In the genomic region with DNA sequence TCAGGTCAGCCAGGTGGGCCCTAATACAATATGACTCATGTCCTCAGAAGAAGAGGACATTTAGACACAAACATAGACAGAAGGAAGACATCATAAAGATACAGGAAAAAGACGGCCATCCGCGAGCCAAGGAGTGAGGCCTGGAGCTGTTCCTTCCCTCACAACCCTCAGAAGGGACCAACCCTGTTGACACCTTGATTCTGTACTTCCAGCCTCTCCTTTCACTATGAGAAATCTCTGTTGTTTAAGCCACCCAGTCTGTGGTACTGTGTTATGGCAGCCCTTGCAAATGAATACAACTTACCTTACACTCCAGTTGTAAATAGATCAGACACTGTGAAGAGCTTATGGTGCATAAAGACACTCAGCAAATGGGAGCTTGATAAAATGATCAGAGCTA, we compare ENCODE assay signal across 27 cellular contexts.
"Had no signal": no experiment of that assay in that cellular context is flagged by ENCODE, and none has a peak within 500 bp of the region (broad histone marks: within the 10 kb centered on the region; RNA-seq: fewer than 3 reads in every experiment).

No MANE protein-coding gene starts in this region.

- H3K36me3 ChIP-seq: left lung, lower lobe of right lung, ovary, right atrium auricular region, right lobe of liver, suprapubic skin, thoracic aorta, tibial artery, upper lobe of right lung had no signal

- H3K27me3 ChIP-seq: left lung, ovary, right atrium auricular region, right lobe of liver, suprapubic skin, tibial artery, upper lobe of right lung had no signal

- H3K4me1 ChIP-seq: left lung, lower lobe of right lung, right atrium auricular region, right lobe of liver, suprapubic skin, tibial artery, upper lobe of right lung had no signal

- H3K4me3 ChIP-seq: left lung, lower lobe of right lung, ovary, right atrium auricular region, right lobe of liver, smooth muscle cell, suprapubic skin, thoracic aorta, tibial artery, upper lobe of right lung had no signal

- ATAC-seq: left colon; left lung; lower lobe of right lung; naive thymus-derived CD4-positive, alpha-beta T cell; natural killer cell treated with Interleukin-12 subunit alpha and Interleukin-12 subunit beta and Interleukin-15 and Interleukin-18, amount 100 ng/mL, for 72 hours; right lobe of liver; stimulated activated memory B cell treated with anti-CD40 and anti-IgM and Interleukin-4, amounts not matched to agents 10 μg/mL and 1 μg/mL and 100 μg/mL, for 72 hours; upper lobe of right lung had no signal

- H3K36me3 Mint-ChIP-seq: immature natural killer cell; mesothelial cell of epicardium; naive thymus-derived CD4-positive, alpha-beta T cell; natural killer cell treated with Interleukin-12 subunit alpha and Interleukin-12 subunit beta and Interleukin-15 and Interleukin-18, amount 100 ng/mL, for 72 hours; stimulated activated memory B cell treated with anti-CD40 and anti-IgM and Interleukin-4, amounts not matched to agents 10 μg/mL and 1 μg/mL and 100 μg/mL, for 72 hours had no signal

- H3K27ac Mint-ChIP-seq: immature natural killer cell; mesothelial cell of epicardium; naive thymus-derived CD4-positive, alpha-beta T cell; natural killer cell treated with Interleukin-12 subunit alpha and Interleukin-12 subunit beta and Interleukin-15 and Interleukin-18, amount 100 ng/mL, for 72 hours; progenitor cell of endocrine pancreas; stimulated activated memory B cell treated with anti-CD40 and anti-IgM and Interleukin-4, amounts not matched to agents 10 μg/mL and 1 μg/mL and 100 μg/mL, for 72 hours; stimulated activated naive CD8-positive, alpha-beta T cell treated with anti-CD3 and anti-CD28 coated beads, Interleukin-15, Interleukin-2, amounts not matched to agents 100 ng/mL and 50 ng/mL, for 24 hours had no signal

- DNase-seq: hypothalamus; immature natural killer cell; kidney; left colon; left lung; lower lobe of right lung; mammary epithelial cell; mesendoderm; naive thymus-derived CD4-positive, alpha-beta T cell; ovary; right lobe of liver; stimulated activated CD4-positive, alpha-beta T cell treated with anti-CD3 and anti-CD28 coated beads, Interleukin-1b, Interleukin-23, amount 100 ng/mL, for 48 hours; stimulated activated CD4-positive, alpha-beta T cell treated with anti-CD3 and anti-CD28 coated beads, Interleukin-2, amount 100 ng/mL, for 48 hours; stimulated activated CD4-positive, alpha-beta T cell treated with anti-CD3 and anti-CD28 coated beads, Interleukin-4, amount 100 ng/mL, for 4 hours; stimulated activated CD8-positive, alpha-beta memory T cell treated with anti-CD3 and anti-CD28 coated beads, Interleukin-4, amount 100 ng/mL, for 48 hours; tibial artery; trophoblast cell; upper lobe of right lung had no signal

- H3K4me2 ChIP-seq: smooth muscle cell had no signal

- H3K27ac ChIP-seq: left lung, lower lobe of right lung, ovary, right atrium auricular region, right lobe of liver, suprapubic skin, thoracic aorta, tibial artery, upper lobe of right lung had no signal

- H3K9me3 Mint-ChIP-seq: mesothelial cell of epicardium; stimulated activated memory B cell treated with anti-CD40 and anti-IgM and Interleukin-4, amounts not matched to agents 10 μg/mL and 1 μg/mL and 100 μg/mL, for 72 hours; stimulated activated naive CD8-positive, alpha-beta T cell treated with anti-CD3 and anti-CD28 coated beads, Interleukin-15, Interleukin-2, amounts not matched to agents 100 ng/mL and 50 ng/mL, for 24 hours had no signal

- H3K9me3 ChIP-seq: lower lobe of right lung, ovary, right atrium auricular region, right lobe of liver, suprapubic skin, thoracic aorta, upper lobe of right lung had no signal
